In genomic region chr15:89912145-89912673, GRCh38 we compare ENCODE assay signal across 8 cellular contexts. TPM values are rescaled to one million over a fixed set of nuclear protein-coding genes. Genes with fewer than 3 reads are reported as not detected.
DNase-seq lines count a peak whose midpoint lies in the region; ATAC-seq and TF ChIP-seq lines count a peak whose summit lies in the region.

No MANE protein-coding gene starts in this region.

- no peak overlapping the region for H3K27ac ChIP-seq in A673 (ENCODE audit: low read depth, low read length, poor library complexity, severe bottlenecking)

- H3K4me1 ChIP-seq in A673 (ENCODE audit: insufficient read depth, low read length, poor library complexity, severe bottlenecking) (peaks cover 7% of the 10 kb centered on the region), mucosa of stomach (ENCODE audit: control insufficient read depth, insufficient read depth, low read length) (peaks cover 27% of the 10 kb centered on the region)

- H3K4me3 ChIP-seq in A673 (ENCODE audit: low read depth, low read length, poor library complexity, severe bottlenecking) (peak overlapping the region; percentile 60), MG63 (peak overlapping the region; percentile 68), mucosa of stomach (ENCODE audit: low read length) (peak overlapping the region; percentile 58)

- DNase-seq in A673 (ENCODE audit: low spot score) (no peak), MG63 (peak; percentile 37), GM20000 (ENCODE audit: low spot score) (no peak), NCI-H2171 treated with DMSO at 0.1 percent for 48 hours (lab: John Stamatoyannopoulos, UW) (no peak)
- DNase-seq in activated CD4-positive, alpha-beta T cell treated with anti-CD3 and anti-CD28 coated beads, Interleukin-2, amount 50 U/mL, for 4 hours: no peak

- POLR2A ChIA-PET in A673 (lab: Charles Lee; ENCODE audit: low non-redundant PET): no interaction called here

- ATAC-seq in esophagus mucosa (peak; percentile 66), GM18517 (IDR thresholded peaks at IDR 0.05; ENCODE audit: unreplicated experiment) (no peak)

- H3K27me3 ChIP-seq in A673 (replicated peaks; ENCODE audit: insufficient read depth, low read depth, low read length, poor library complexity): no peaks in the 10 kb centered on the region
- no peaks in the 10 kb centered on the region for H3K27me3 ChIP-seq in MG63
- H3K27me3 ChIP-seq in mucosa of stomach (ENCODE audit: control insufficient read depth, insufficient read depth, low read length): no peaks in the 10 kb centered on the region

- no peaks in the 10 kb centered on the region for H3K9me3 ChIP-seq in A673 (ENCODE audit: low read depth, low read length, poor library complexity, severe bottlenecking)
- H3K9me3 ChIP-seq in MG63: no peaks in the 10 kb centered on the region
- no peaks in the 10 kb centered on the region for H3K9me3 ChIP-seq in mucosa of stomach (ENCODE audit: control insufficient read depth, low read length)

- intact Hi-C loops in A673 (cut with micrococcal nuclease; ENCODE audit: unreplicated experiment): no loop called here

- H3K9ac ChIP-seq in mucosa of stomach (ENCODE audit: low read length): peak overlapping the region; percentile 67

- no TSS peak for BruUV-seq in A673 (replicated peaks; lab: Mats Ljungman, UMichigan)

- no peaks in the 10 kb centered on the region for H3K36me3 ChIP-seq in A673 (ENCODE audit: insufficient read depth, low read length, poor library complexity, severe bottlenecking)
- no peaks in the 10 kb centered on the region; the same call in 1 of the 2 replicates for H3K36me3 ChIP-seq in MG63
- H3K36me3 ChIP-seq in mucosa of stomach (ENCODE audit: control insufficient read depth, insufficient read depth, low read length): peaks cover 3% of the 10 kb centered on the region

- no peak for TF ChIP-seq CTCF in A673 (conservative IDR thresholded peaks at IDR 0.05; ENCODE audit: low read depth, low read length)
- TF ChIP-seq CTCF in GM20000 (IDR thresholded peaks at IDR 0.05; ENCODE audit: extremely low read depth, missing control alignments): no peak

- CTCF ChIA-PET in A673 (lab: Charles Lee): interaction anchor here (0.6 kb wide), 1 partner anchor 320 kb away, joined by 3 read pairs; no protein-coding TSS in a partner anchor

RNA-seq across cellular contexts. Expression of gene ARPIN, which starts 0.5 kb away (rescaled TPM):
- total RNA-seq in A673 (2021) (5.6 and 5.9 TPM in 2 replicates), esophagus mucosa (17.5 TPM)
- total RNA-seq in MG63 (2014; rRNA removed; shearing (Covaris generic); ENCODE audit: low replicate concordance): 4.0 and 6.4 TPM in 2 replicates

RNA-seq across cellular contexts. Expression of gene AP3S2, which starts 18.4 kb away (rescaled TPM):
- 32.0 and 35.2 TPM in 2 replicates for total RNA-seq in A673 (2021)
- total RNA-seq in MG63 (2014; rRNA removed; shearing (Covaris generic); ENCODE audit: low replicate concordance): 74.8 and 185 TPM in 2 replicates
- 20.6 TPM for total RNA-seq in esophagus mucosa
